Comparison of ENCODE assay signal across 1 cellular context in genomic region chr11:119332111-119332765, GRCh38.
TF ChIP-seq lines count a peak whose summit lies in the region.

No MANE protein-coding gene starts in this region.

TF ChIP-seq in HepG2, 621 proteins besides CTCF, POLR2A, EP300 and RAD21:
- TF ChIP-seq KDM1A (CRISPR knock-in tag; IDR thresholded peaks at IDR 0.05) (no peak), HES4 (CRISPR knock-in tag; IDR thresholded peaks at IDR 0.05; ENCODE audit: borderline replicate concordance) (no peak), ZNF275 (CRISPR knock-in tag; IDR thresholded peaks at IDR 0.05; ENCODE audit: borderline replicate concordance) (no peak), ZBTB46 (CRISPR knock-in tag; IDR thresholded peaks at IDR 0.05; ENCODE audit: borderline replicate concordance) (no peak), ZNF263 (CRISPR knock-in tag; IDR thresholded peaks at IDR 0.05) (no peak), ZFP1 (CRISPR knock-in tag; IDR thresholded peaks at IDR 0.05) (no peak), CBFB (CRISPR knock-in tag; IDR thresholded peaks at IDR 0.05) (no peak), ZSCAN5A (CRISPR knock-in tag; IDR thresholded peaks at IDR 0.05; ENCODE audit: borderline replicate concordance) (no peak), ZFP41 (CRISPR knock-in tag; IDR thresholded peaks at IDR 0.05; ENCODE audit: borderline replicate concordance) (no peak), TBX3 (IDR thresholded peaks at IDR 0.05; ENCODE audit: borderline replicate concordance) (no peak)
